2 cellular contexts compared by ENCODE assay signal in the genomic region with DNA sequence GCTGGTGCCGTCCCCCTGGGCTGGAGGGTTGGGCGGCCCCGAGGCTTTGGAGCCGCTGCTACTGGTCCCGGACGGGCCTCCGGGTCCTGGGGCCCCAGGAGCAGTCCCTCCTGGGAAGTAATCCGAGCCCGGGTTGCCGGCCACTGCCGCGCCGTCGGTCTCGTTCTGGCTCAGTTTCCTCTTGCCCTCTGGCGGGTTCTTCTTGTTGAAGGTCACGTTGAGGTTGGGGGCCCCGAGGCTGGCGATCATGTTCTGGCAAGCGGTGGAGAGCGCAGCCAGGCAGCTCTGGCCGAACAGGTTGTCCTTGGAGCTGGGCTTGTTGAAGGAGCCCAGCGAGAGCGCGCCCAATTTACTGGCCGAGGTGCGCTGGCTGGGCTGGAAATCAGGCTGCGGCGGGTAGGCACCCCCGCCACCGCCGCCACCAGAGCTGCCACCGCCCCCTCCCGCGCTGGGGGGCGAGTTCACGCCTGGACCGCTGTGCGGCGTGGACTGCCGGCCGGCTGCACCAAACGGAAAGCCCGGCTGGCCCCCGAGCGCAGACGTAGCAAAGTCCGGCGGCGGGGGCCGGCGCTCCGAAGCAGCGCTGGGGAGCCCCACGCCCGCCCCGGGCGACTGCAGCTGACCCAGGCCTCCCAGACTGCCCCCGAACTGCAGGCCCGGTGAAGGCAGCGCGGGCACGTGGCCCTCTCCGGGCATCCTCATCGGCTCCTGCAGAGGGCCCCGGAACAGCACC.
TF ChIP-seq lines count a peak whose summit lies in the region.

No MANE protein-coding gene starts in this region.

TF ChIP-seq in GM23338, 12 proteins besides CTCF, POLR2A, EP300 and RAD21:
- TF ChIP-seq ZNF331 (CRISPR knock-in tag; IDR thresholded peaks at IDR 0.05; ENCODE audit: low read depth) (no peak), EZH2 (IDR thresholded peaks at IDR 0.05; ENCODE audit: low read depth, unreplicated experiment) (peak; percentile 94)

TF ChIP-seq in SK-N-SH, 30 proteins besides CTCF, POLR2A, EP300 and RAD21:
- TF ChIP-seq, protein P1, sequence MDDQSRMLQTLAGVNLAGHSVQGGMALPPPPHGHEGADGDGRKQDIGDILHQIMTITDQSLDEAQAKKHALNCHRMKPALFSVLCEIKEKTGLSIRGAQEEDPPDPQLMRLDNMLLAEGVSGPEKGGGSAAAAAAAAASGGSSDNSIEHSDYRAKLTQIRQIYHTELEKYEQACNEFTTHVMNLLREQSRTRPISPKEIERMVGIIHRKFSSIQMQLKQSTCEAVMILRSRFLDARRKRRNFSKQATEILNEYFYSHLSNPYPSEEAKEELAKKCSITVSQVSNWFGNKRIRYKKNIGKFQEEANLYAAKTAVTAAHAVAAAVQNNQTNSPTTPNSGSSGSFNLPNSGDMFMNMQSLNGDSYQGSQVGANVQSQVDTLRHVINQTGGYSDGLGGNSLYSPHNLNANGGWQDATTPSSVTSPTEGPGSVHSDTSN (IDR thresholded peaks at IDR 0.05): no peak
- TF ChIP-seq ZBTB33 (IDR thresholded peaks at IDR 0.05; ENCODE audit: borderline replicate concordance, low read depth) (no peak), NRF1 (IDR thresholded peaks at IDR 0.05; ENCODE audit: low read depth, low read length) (no peak), ELF1 (IDR thresholded peaks at IDR 0.05) (no peak), JUND (IDR thresholded peaks at IDR 0.05) (no peak), SIN3A (IDR thresholded peaks at IDR 0.05; ENCODE audit: borderline replicate concordance, low read depth, low read length) (no peak), MEF2A (IDR thresholded peaks at IDR 0.05; ENCODE audit: borderline replicate concordance, low read depth) (no peak), FOXJ3 (CRISPR knock-in tag; IDR thresholded peaks at IDR 0.05) (no peak), TAF1 (IDR thresholded peaks at IDR 0.05; ENCODE audit: borderline replicate concordance, low read depth, low read length) (no peak), YY1 (IDR thresholded peaks at IDR 0.05; ENCODE audit: low read depth) (no peak), CHD2 (IDR thresholded peaks at IDR 0.05; ENCODE audit: low read length, partially characterized antibody) (no peak), RXRA (IDR thresholded peaks at IDR 0.05; ENCODE audit: borderline replicate concordance, low read depth) (no peak), GATA2 (CRISPR knock-in tag; IDR thresholded peaks at IDR 0.05) (no peak)
- TF ChIP-seq, protein P2, sequence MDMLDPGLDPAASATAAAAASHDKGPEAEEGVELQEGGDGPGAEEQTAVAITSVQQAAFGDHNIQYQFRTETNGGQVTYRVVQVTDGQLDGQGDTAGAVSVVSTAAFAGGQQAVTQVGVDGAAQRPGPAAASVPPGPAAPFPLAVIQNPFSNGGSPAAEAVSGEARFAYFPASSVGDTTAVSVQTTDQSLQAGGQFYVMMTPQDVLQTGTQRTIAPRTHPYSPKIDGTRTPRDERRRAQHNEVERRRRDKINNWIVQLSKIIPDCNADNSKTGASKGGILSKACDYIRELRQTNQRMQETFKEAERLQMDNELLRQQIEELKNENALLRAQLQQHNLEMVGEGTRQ (IDR thresholded peaks at IDR 0.05; ENCODE audit: borderline replicate concordance, low read depth, low read length): no peak
